In genomic region chr6:144378437-144378836, GRCh38 we compare ENCODE assay signal across 16 cellular contexts.
DNase-seq lines count a peak whose midpoint lies in the region; ATAC-seq, FAIRE-seq and TF ChIP-seq lines count a peak whose summit lies in the region.
"Had no signal": no experiment of that assay in that cellular context is flagged by ENCODE, and none has a peak within 500 bp of the region (broad histone marks: within the 10 kb centered on the region; RNA-seq: fewer than 3 reads in every experiment).

No MANE protein-coding gene starts in this region.

- no peaks in the 10 kb centered on the region for H3K27me3 ChIP-seq in pancreas
- H3K27me3 ChIP-seq: BLaER1 treated with 17β-estradiol and CSF1 and Interleukin-3, amounts not matched to agents 10 nM and 100 nM had no signal

- CTCF ChIA-PET in Calu3 (lab: Charles Lee) = no interaction called here

- H3K4me1 Mint-ChIP-seq in Calu3 (ENCODE audit: low read depth, unreplicated experiment) (peaks cover 12% of the 10 kb centered on the region), T-helper 17 cell (peaks cover 34% of the 10 kb centered on the region)
- H3K4me1 Mint-ChIP-seq in activated T-helper 1 cell treated with anti-CD3 and anti-CD28 coated beads, Interleukin-12 subunit alpha, Interleukin-12 subunit beta, Interleukin-2, Interleukin-4 antibody, amounts not matched to agents 30 ng/mL and 10 ng/mL and 1 ng/mL, durations not matched to agents 14 hours and 24 hours and 36 hours (ENCODE audit: low read depth) = peaks cover 30% of the 10 kb centered on the region

- H3K4me3 ChIP-seq in fibroblast of mammary gland (ENCODE audit: control insufficient read depth, low read depth, low read length) (no peak overlapping the region), pancreas (no peak overlapping the region)
- H3K4me3 ChIP-seq: BLaER1 treated with 17β-estradiol and CSF1 and Interleukin-3, amounts not matched to agents 10 nM and 100 nM had no signal

- H3K27me3 Mint-ChIP-seq in Calu3 (ENCODE audit: unreplicated experiment) (no peaks in the 10 kb centered on the region), T-helper 17 cell (no peaks in the 10 kb centered on the region)
- no peaks in the 10 kb centered on the region for H3K27me3 Mint-ChIP-seq in activated T-helper 1 cell treated with anti-CD3 and anti-CD28 coated beads, Interleukin-12 subunit alpha, Interleukin-12 subunit beta, Interleukin-2, Interleukin-4 antibody, amounts not matched to agents 30 ng/mL and 10 ng/mL and 1 ng/mL, durations not matched to agents 14 hours and 24 hours and 36 hours (ENCODE audit: insufficient read depth)
- H3K27me3 Mint-ChIP-seq: activated CD8-positive, alpha-beta memory T cell treated with anti-CD3 and anti-CD28 coated beads, Interleukin-2, amount 10 ng/mL, durations not matched to agents 7 days and 5 days; stimulated activated naive CD8-positive, alpha-beta T cell treated with anti-CD3 and anti-CD28 coated beads, Interleukin-15, amount 100 ng/mL, for 72 hours had no signal

- no peaks in the 10 kb centered on the region for H3K36me3 ChIP-seq in pancreas

- DNase-seq in Calu3 (no peak), T-helper 17 cell (no peak), fibroblast of mammary gland (ENCODE audit: low read depth) (peak; percentile 78), pancreas (no peak), SW 1271 (lab: John Stamatoyannopoulos, UW) (no peak)
- no peak for DNase-seq in NK-92 treated with Interleukin-12 subunit alpha and Interleukin-12 subunit beta, amount 100 ng/mL, for 24 hours (lab: John Stamatoyannopoulos, UW)
- no peak for DNase-seq in activated T-helper 1 cell treated with anti-CD3 and anti-CD28 coated beads, Interleukin-12 subunit alpha, Interleukin-12 subunit beta, Interleukin-2, Interleukin-4 antibody, amounts not matched to agents 30 ng/mL and 10 ng/mL and 1 ng/mL, durations not matched to agents 14 hours and 24 hours and 36 hours (ENCODE audit: low spot score)
- DNase-seq: activated CD8-positive, alpha-beta memory T cell treated with anti-CD3 and anti-CD28 coated beads, Interleukin-2, amount 10 ng/mL, durations not matched to agents 7 days and 5 days; effector CD8-positive, alpha-beta T cell; GDM1; hypothalamus; NCI-H510A treated with DMSO at 0.1 percent for 48 hours; stimulated activated CD4-positive, alpha-beta T cell treated with anti-CD3 and anti-CD28 coated beads, Interleukin-4, amount 100 ng/mL, for 24 hours; stimulated activated naive CD8-positive, alpha-beta T cell treated with anti-CD3 and anti-CD28 coated beads, Interleukin-15, amount 100 ng/mL, for 72 hours had no signal

- no peak overlapping the region for H3K27ac ChIP-seq in pancreas

- no peaks in the 10 kb centered on the region for H3K9me3 Mint-ChIP-seq in Calu3 (ENCODE audit: low read depth, unreplicated experiment)
- H3K9me3 Mint-ChIP-seq in activated T-helper 1 cell treated with anti-CD3 and anti-CD28 coated beads, Interleukin-12 subunit alpha, Interleukin-12 subunit beta, Interleukin-2, Interleukin-4 antibody, amounts not matched to agents 30 ng/mL and 10 ng/mL and 1 ng/mL, durations not matched to agents 14 hours and 24 hours and 36 hours = peaks cover 20% of the 10 kb centered on the region

- no TSS peak for BruUV-seq in Calu3 (replicated peaks; lab: Mats Ljungman, UMichigan)

- TF ChIP-seq CTCF in Calu3 (IDR thresholded peaks at IDR 0.05; ENCODE audit: unreplicated experiment) (no peak), fibroblast of mammary gland (conservative IDR thresholded peaks at IDR 0.05; ENCODE audit: control insufficient read depth, insufficient read depth, low read depth, low read length) (no peak), pancreas (IDR thresholded peaks at IDR 0.05) (no peak)

- WGBS in pancreas, 2 donors = 33 to 38% methylated on average over 4 of the region's 4 CpGs

- H3K9me3 ChIP-seq in T-helper 17 cell (ENCODE audit: control insufficient read depth, low read length, poor library complexity, severe bottlenecking) = no peaks in the 10 kb centered on the region
- H3K9me3 ChIP-seq in pancreas = no peaks in the 10 kb centered on the region

- H3K4me3 Mint-ChIP-seq in Calu3 (ENCODE audit: low read depth, unreplicated experiment) (no peak overlapping the region), T-helper 17 cell (peak overlapping the region; percentile 47)
- no peak overlapping the region for H3K4me3 Mint-ChIP-seq in activated T-helper 1 cell treated with anti-CD3 and anti-CD28 coated beads, Interleukin-12 subunit alpha, Interleukin-12 subunit beta, Interleukin-2, Interleukin-4 antibody, amounts not matched to agents 30 ng/mL and 10 ng/mL and 1 ng/mL, durations not matched to agents 14 hours and 24 hours and 36 hours
- H3K4me3 Mint-ChIP-seq: activated CD8-positive, alpha-beta memory T cell treated with anti-CD3 and anti-CD28 coated beads, Interleukin-2, amount 10 ng/mL, durations not matched to agents 7 days and 5 days; stimulated activated naive CD8-positive, alpha-beta T cell treated with anti-CD3 and anti-CD28 coated beads, Interleukin-15, amount 100 ng/mL, for 72 hours had no signal

- peak overlapping the region; percentile 55 for H3K27ac Mint-ChIP-seq in Calu3 (ENCODE audit: unreplicated experiment)
- H3K27ac Mint-ChIP-seq in T-helper 17 cell = no peak overlapping the region
- no peak overlapping the region for H3K27ac Mint-ChIP-seq in activated T-helper 1 cell treated with anti-CD3 and anti-CD28 coated beads, Interleukin-12 subunit alpha, Interleukin-12 subunit beta, Interleukin-2, Interleukin-4 antibody, amounts not matched to agents 30 ng/mL and 10 ng/mL and 1 ng/mL, durations not matched to agents 14 hours and 24 hours and 36 hours
- H3K27ac Mint-ChIP-seq: activated CD8-positive, alpha-beta memory T cell treated with anti-CD3 and anti-CD28 coated beads, Interleukin-2, amount 10 ng/mL, durations not matched to agents 7 days and 5 days; stimulated activated naive CD8-positive, alpha-beta T cell treated with anti-CD3 and anti-CD28 coated beads, Interleukin-15, amount 100 ng/mL, for 72 hours had no signal

- peaks cover 8 to 20% (median 9%) of the 10 kb centered on the region in 3 donors for H3K4me1 ChIP-seq in pancreas

- H3K36me3 Mint-ChIP-seq in Calu3 (ENCODE audit: insufficient read depth, unreplicated experiment) = peaks cover 5% of the 10 kb centered on the region
- H3K36me3 Mint-ChIP-seq in T-helper 17 cell (ENCODE audit: low read depth) = peaks cover 6% of the 10 kb centered on the region
- peaks cover 33% of the 10 kb centered on the region for H3K36me3 Mint-ChIP-seq in activated T-helper 1 cell treated with anti-CD3 and anti-CD28 coated beads, Interleukin-12 subunit alpha, Interleukin-12 subunit beta, Interleukin-2, Interleukin-4 antibody, amounts not matched to agents 30 ng/mL and 10 ng/mL and 1 ng/mL, durations not matched to agents 14 hours and 24 hours and 36 hours (ENCODE audit: low read depth)

- ATAC-seq in T-helper 17 cell = no peak
- ATAC-seq in pancreas = peak in 3 of 4 donors; percentile 18 to 66 (median 33)
- ATAC-seq in GM19467 (IDR thresholded peaks at IDR 0.05; ENCODE audit: unreplicated experiment) = no peak
- ATAC-seq: activated CD8-positive, alpha-beta memory T cell treated with anti-CD3 and anti-CD28 coated beads, Interleukin-2, amount 10 ng/mL, durations not matched to agents 7 days and 5 days; stimulated activated naive CD8-positive, alpha-beta T cell treated with anti-CD3 and anti-CD28 coated beads, Interleukin-15, amount 100 ng/mL, for 72 hours had no signal

- no peak for FAIRE-seq in pancreas (lab: Jason Lieb, UNC)

- intact Hi-C loops in Calu3 (cut with micrococcal nuclease; ENCODE audit: unreplicated experiment) = no loop called here
- intact Hi-C loops in pancreas (cut with DNase I) = no loop called here
- intact Hi-C loops in activated T-helper 1 cell treated with anti-CD3 and anti-CD28 coated beads, Interleukin-12 subunit alpha, Interleukin-12 subunit beta, Interleukin-2, Interleukin-4 antibody, amounts not matched to agents 30 ng/mL and 10 ng/mL and 1 ng/mL, durations not matched to agents 14 hours and 24 hours and 36 hours (cut with micrococcal nuclease) = no loop called here

Comparison
In these comparisons a context has a peak if more than half of its experiments do, and no peak if none do; other contexts are left out.
1. ATAC-seq: peak in pancreas (3 of 4); none in T-helper 17 cell (single experiment) and GM19467 (single experiment).